21 cellular contexts compared by ENCODE assay signal in genomic region chr11:73566977-73567755, GRCh38. TPM values are rescaled to one million over a fixed set of nuclear protein-coding genes. Genes with fewer than 3 reads are reported as not detected.
DNase-seq lines count a peak whose midpoint lies in the region; ATAC-seq, FAIRE-seq and TF ChIP-seq lines count a peak whose summit lies in the region.
"Had no signal": no experiment of that assay in that cellular context is flagged by ENCODE, and none has a peak within 500 bp of the region (broad histone marks: within the 10 kb centered on the region; RNA-seq: fewer than 3 reads in every experiment).

No MANE protein-coding gene starts in this region.

- TF ChIP-seq CTCF in HepG2 (CRISPR knock-in tag; IDR thresholded peaks at IDR 0.05) (no peak), right lobe of liver (IDR thresholded peaks at IDR 0.05) (no peak), WTC11 (IDR thresholded peaks at IDR 0.05) (no peak), type B pancreatic cell (conservative IDR thresholded peaks at IDR 0.05) (no peak), BE2C (IDR thresholded peaks at IDR 0.05; ENCODE audit: low read depth, low read length) (no peak)

- H3K9me3 Mint-ChIP-seq in WTC11 (no peaks in the 10 kb centered on the region), type B pancreatic cell (no peaks in the 10 kb centered on the region)
- H3K9me3 Mint-ChIP-seq: CD4-positive, alpha-beta T cell; stimulated activated naive CD8-positive, alpha-beta T cell treated with anti-CD3 and anti-CD28 coated beads, Interleukin-15, Interleukin-2, amounts not matched to agents 100 ng/mL and 50 ng/mL, for 24 hours had no signal

- in situ Hi-C loops in HepG2 (cut with HindIII; ENCODE audit: extremely low pct_ligation_motif_present, low pct_unique_long_range_greater_than_20kb): no loop called here

- H3K36me3 ChIP-seq in HepG2 (replicated peaks in 1 of 2; ENCODE audit: control insufficient read depth in 1 of 2, insufficient read depth in 2 of 2, low read length in 2 of 2) (0 out of 5 replicates have a peak, but pooled peaks cover 0 to 2% of the 10 kb centered on the region in 2 experiments), right lobe of liver (peaks cover 0 to 8% (median 0%) of the 10 kb centered on the region in 4 donors), BE2C (no peaks in the 10 kb centered on the region)
- H3K36me3 ChIP-seq: HAP-1, MG63, thyroid gland had no signal

- 91% methylated on average over 8 of the region's 8 CpGs for WGBS in HepG2 (ENCODE audit: low lambda C conversion rate)
- 71% methylated on average over 6 of the region's 8 CpGs for WGBS in right lobe of liver (ENCODE audit: insufficient coverage, low coverage, low lambda C conversion rate, missing lambda C conversion rate)

- ATAC-seq in HepG2 (no peak), right lobe of liver (no peak), WTC11 (no peak), left ventricle myocardium superior (peak; percentile 54)
- ATAC-seq: activated CD4-positive, CD25-positive, alpha-beta regulatory T cell treated with anti-CD3 and anti-CD28 coated beads, Interleukin-2, amount 50 U/mL, for 24 hours had no signal

- CTCF ChIA-PET in HepG2 (lab: Yijun Ruan, JAX; ENCODE audit: low intra/inter-chr PET ratio, low total read pairs): no interaction called here
- CTCF ChIA-PET in WTC11 (lab: Charles Lee): interaction anchor here (0.9 kb wide), 1 partner anchor 38 kb away, joined by 3 read pairs; no protein-coding TSS in a partner anchor

- intact Hi-C loops in HepG2 (cut with micrococcal nuclease; ENCODE audit: unreplicated experiment) (no loop called here), right lobe of liver (cut with DNase I) (no loop called here), left ventricle myocardium superior (cut with micrococcal nuclease) (no loop called here)

- no peak for TF ChIP-seq EP300 in HepG2 (IDR thresholded peaks at IDR 0.05; ENCODE audit: low read depth in 2 of 2, low read length in 2 of 2)
- TF ChIP-seq EP300 in HepG2 (CRISPR knock-in tag; IDR thresholded peaks at IDR 0.05; ENCODE audit: borderline replicate concordance): no peak

- no peak for TF ChIP-seq RAD21 in HepG2 (CRISPR knock-in tag; IDR thresholded peaks at IDR 0.05)

- H3K27me3 ChIP-seq in HepG2 (ENCODE audit: control insufficient read depth in 1 of 2, insufficient read depth in 2 of 2, low read length in 2 of 2) (no peaks in the 10 kb centered on the region), right lobe of liver (no peaks in the 10 kb centered on the region), BE2C (no peaks in the 10 kb centered on the region)
- H3K27me3 ChIP-seq: MG63, thyroid gland had no signal

- H3K36me3 Mint-ChIP-seq in WTC11 (peaks cover 5% of the 10 kb centered on the region; the same call in 1 of the 2 replicates), type B pancreatic cell (peaks cover 13% of the 10 kb centered on the region)

- H3K79me2 ChIP-seq in HepG2 (ENCODE audit: insufficient read depth, low read length): peaks cover 3% of the 10 kb centered on the region

- DNase-seq in HepG2 (ENCODE audit: low spot score) (no peak), right lobe of liver (no peak), WTC11 (ENCODE audit: low spot score) (no peak), left ventricle myocardium superior (no peak), type B pancreatic cell (ENCODE audit: extremely low spot score, unreplicated experiment) (no peak), mucosa of gallbladder (ENCODE audit: low spot score) (no peak), BE2C (no peak)
- DNase-seq in activated CD4-positive, alpha-beta T cell treated with anti-CD3 and anti-CD28 coated beads for 48 hours: no peak
- DNase-seq: activated T-cell treated with anti-CD3 and anti-CD28 coated beads, Interleukin-2, amount 50 U/mL, for 1 hour; CD4-positive, alpha-beta T cell; hypothalamus; kidney; MG63; NCI-H1436 treated with DMSO at 0.1 percent for 48 hours; NCI-H446 treated with DMSO at 0.1 percent for 48 hours; nucleus accumbens; T-helper 9 cell; thyroid gland had no signal

- TF ChIP-seq POLR2A in HepG2 (IDR thresholded peaks at IDR 0.05; ENCODE audit: insufficient read depth in 1 of 2, low read depth in 2 of 2, low read length in 2 of 2) (no peak), right lobe of liver (IDR thresholded peaks at IDR 0.05) (no peak)

- H3K27me3 Mint-ChIP-seq in WTC11 (ENCODE audit: low read depth) (no peaks in the 10 kb centered on the region), type B pancreatic cell (no peaks in the 10 kb centered on the region)
- H3K27me3 Mint-ChIP-seq: CD4-positive, alpha-beta T cell; stimulated activated naive CD8-positive, alpha-beta T cell treated with anti-CD3 and anti-CD28 coated beads, Interleukin-15, Interleukin-2, amounts not matched to agents 100 ng/mL and 50 ng/mL, for 24 hours had no signal

- no peak overlapping the region for H2AFZ ChIP-seq in HepG2 (ENCODE audit: low read length)

- no peak for FAIRE-seq in HepG2 (lab: Jason Lieb, UNC)
- FAIRE-seq: kidney had no signal

- no peak overlapping the region for H3K9ac ChIP-seq in HepG2 (ENCODE audit: insufficient read depth, low read depth, low read length)

- H3K27ac Mint-ChIP-seq in WTC11 (peak overlapping the region; percentile 16; the same call in 1 of the 2 replicates), type B pancreatic cell (peak overlapping the region; percentile 30)
- H3K27ac Mint-ChIP-seq: CD4-positive, alpha-beta T cell; stimulated activated naive CD8-positive, alpha-beta T cell treated with anti-CD3 and anti-CD28 coated beads, Interleukin-15, Interleukin-2, amounts not matched to agents 100 ng/mL and 50 ng/mL, for 24 hours had no signal

- no peak overlapping the region for H3K27ac ChIP-seq in HepG2 (ENCODE audit: extremely low read length, insufficient read depth, low read length)
- H3K27ac ChIP-seq in right lobe of liver: no peak overlapping the region
- H3K27ac ChIP-seq: thyroid gland had no signal

- H3K4me1 Mint-ChIP-seq in WTC11 (peaks cover 38% of the 10 kb centered on the region), type B pancreatic cell (ENCODE audit: unreplicated experiment) (peaks cover 17% of the 10 kb centered on the region)

- no peaks in the 10 kb centered on the region for H3K9me3 ChIP-seq in HepG2 (ENCODE audit: low read length)
- no peaks in the 10 kb centered on the region for H3K9me3 ChIP-seq in right lobe of liver
- no peaks in the 10 kb centered on the region for H3K9me3 ChIP-seq in BE2C
- H3K9me3 ChIP-seq: HAP-1, MG63, thyroid gland had no signal

- H3K4me1 ChIP-seq in HepG2 (ENCODE audit: insufficient read depth, low read length) (no peaks in the 10 kb centered on the region), right lobe of liver (no peaks in the 10 kb centered on the region), BE2C (peaks cover 10% of the 10 kb centered on the region)

- H3K4me3 ChIP-seq in HepG2 (replicated peaks in 1 of 3; ENCODE audit: insufficient read depth in 1 of 3, low read depth in 2 of 3, low read length in 3 of 3) (no peak overlapping the region), right lobe of liver (no peak overlapping the region), BE2C (ENCODE audit: low read depth, low read length) (no peak overlapping the region)
- H3K4me3 ChIP-seq: HAP-1, MG63, thyroid gland had no signal

- no peaks in the 10 kb centered on the region for H4K20me1 ChIP-seq in HepG2 (ENCODE audit: insufficient read depth, low read length)

- H3K4me2 ChIP-seq in HepG2 (ENCODE audit: low read depth, low read length): no peak overlapping the region

- H3K4me3 Mint-ChIP-seq in WTC11 (no peak overlapping the region), type B pancreatic cell (no peak overlapping the region)
- H3K4me3 Mint-ChIP-seq: CD4-positive, alpha-beta T cell; stimulated activated naive CD8-positive, alpha-beta T cell treated with anti-CD3 and anti-CD28 coated beads, Interleukin-15, Interleukin-2, amounts not matched to agents 100 ng/mL and 50 ng/mL, for 24 hours had no signal

- no TSS peak for BruUV-seq in HepG2 (replicated peaks; lab: Mats Ljungman, UMichigan)

- POLR2A ChIA-PET in HepG2 (lab: Yijun Ruan, JAX): no interaction called here
- POLR2A ChIA-PET in WTC11 (lab: Charles Lee): no interaction called here

TF ChIP-seq in HepG2, 621 proteins besides CTCF, POLR2A, EP300 and RAD21 (continues in another document):
- TF ChIP-seq ATF7 (IDR thresholded peaks at IDR 0.05) (peak; percentile 78), ATF7 (CRISPR knock-in tag; IDR thresholded peaks at IDR 0.05) (no peak)

RNA-seq across cellular contexts. Expression of gene FAM168A, which starts 30.7 kb away (rescaled TPM):
- total RNA-seq in HepG2 (2016; rRNA removed; fragmentation: Illumina TruSeq; extraction: Trizol) (13.9 and 15.0 TPM in 2 replicates), right lobe of liver (10 to 100 TPM; 13.0 to 21.5 (median 15.9) TPM), WTC11 (2021) (23.6 to 25.9 TPM (median 24.2 TPM) in 3 replicates), left ventricle myocardium superior (30.6 TPM), type B pancreatic cell (ENCODE audit: low replicate concordance) (25.5 and 39.6 TPM in 2 replicates), mucosa of gallbladder (50.2 TPM)
- total RNA-seq in HepG2 (2016; cell fraction: cytosol; rRNA removed; fragmentation: Illumina TruSeq; extraction: Trizol; ENCODE audit: low read depth): 0.91 and 0.97 TPM in 2 replicates
- total RNA-seq in HepG2 (2016; cell fraction: insoluble cytoplasmic fraction; rRNA removed; fragmentation: Illumina TruSeq; extraction: Trizol): 14.3 and 14.4 TPM in 2 replicates
- 6.4 and 7.1 TPM in 2 replicates for total RNA-seq in HepG2 (2016; cell fraction: membrane; rRNA removed; fragmentation: Illumina TruSeq; extraction: Trizol)
- 13.5 and 14.9 TPM in 2 replicates for total RNA-seq in HepG2 (2016; cell fraction: nucleus; rRNA removed; fragmentation: Illumina TruSeq; extraction: Trizol)
- 15.8 and 17.5 TPM in 2 replicates for polyA plus RNA-seq in HepG2 (2011; rRNA removed)
- polyA plus RNA-seq in HepG2 (2011; cell fraction: cytosol; rRNA removed): 7.8 and 8.6 TPM in 2 replicates
- 24.2 and 33.5 TPM in 2 replicates for polyA plus RNA-seq in HepG2 (2011; cell fraction: nucleus; rRNA removed)
- polyA plus RNA-seq in HepG2 (2012): 14.4 and 14.7 TPM in 2 replicates
- polyA plus RNA-seq in HepG2 (2016; cell fraction: cytosol; fragmentation: Illumina TruSeq; extraction: Trizol; ENCODE audit: low read depth): 0.77 and 0.78 TPM in 2 replicates
- polyA plus RNA-seq in HepG2 (2016; cell fraction: insoluble cytoplasmic fraction; fragmentation: Illumina TruSeq; extraction: Trizol; ENCODE audit: low read depth): 11.3 and 13.2 TPM in 2 replicates
- 3.0 and 3.2 TPM in 2 replicates for polyA plus RNA-seq in HepG2 (2016; cell fraction: membrane; fragmentation: Illumina TruSeq; extraction: Trizol; ENCODE audit: low read depth)
- 16.9 and 17.7 TPM in 2 replicates for polyA plus RNA-seq in HepG2 (2016; cell fraction: nucleus; fragmentation: Illumina TruSeq; extraction: Trizol; ENCODE audit: insufficient read depth, low read depth)
- polyA minus RNA-seq in HepG2 (2011; rRNA and poly(A)+ RNA removed; ENCODE audit: low replicate concordance): 28.4 and 45.6 TPM in 2 replicates
- 12.5 and 15.3 TPM in 2 replicates for polyA minus RNA-seq in HepG2 (2011; cell fraction: cytosol; rRNA and poly(A)+ RNA removed)
- polyA minus RNA-seq in HepG2 (2011; cell fraction: nucleus; rRNA and poly(A)+ RNA removed): 15.4 and 17.0 TPM in 2 replicates
- 32.2 TPM for polyA plus RNA-seq in BE2C (2012; ENCODE audit: insufficient read depth, insufficient read length, low read depth)
